Comparison of ENCODE assay signal across 8 cellular contexts in genomic region chr10:96586419-96587254, GRCh38. TPM values are rescaled to one million over a fixed set of nuclear protein-coding genes. Genes with fewer than 3 reads are reported as not detected.
DNase-seq lines count a peak whose midpoint lies in the region; ATAC-seq and TF ChIP-seq lines count a peak whose summit lies in the region.

TSS of gene TM9SF3 (minus strand) at chr10:96587012. CDS start at chr10:96586835, 177 bp downstream.

- peak within 1 kb of the TSS; percentile 96 for H3K27ac Mint-ChIP-seq in activated CD8-positive, alpha-beta T cell treated with anti-CD3 and anti-CD28 coated beads for 36 hours

- TF ChIP-seq CTCF in activated CD8-positive, alpha-beta T cell treated with anti-CD3 and anti-CD28 coated beads for 36 hours (IDR thresholded peaks at IDR 0.05), result no peak
- TF ChIP-seq CTCF in lung (IDR thresholded peaks at IDR 0.05; ENCODE audit: control extremely low read depth, extremely low read depth), result no peak

- H3K27me3 ChIP-seq in lung (ENCODE audit: control insufficient read depth, insufficient read depth), result no peaks in the 10 kb centered on the region

- POLR2A ChIA-PET in activated CD8-positive, alpha-beta T cell treated with anti-CD3 and anti-CD28 coated beads for 36 hours (lab: Charles Lee), result interaction anchor here (0.6 to 1.3 kb wide), 5 partner anchors 9 to 732 kb away, joined by 3 to 4 read pairs (median 3); partner anchors contain the start of gene FRAT1

- peak within 1 kb of the TSS; percentile 99 for H3K4me3 ChIP-seq in lung

- CTCF ChIA-PET in activated CD8-positive, alpha-beta T cell treated with anti-CD3 and anti-CD28 coated beads for 36 hours (lab: Charles Lee), result no interaction called here

- DNase-seq in AML-193 (lab: John Stamatoyannopoulos, UW) (peak; percentile 68 to 72), NCI-H748 treated with DMSO at 0.1 percent for 48 hours (lab: John Stamatoyannopoulos, UW) (peak; percentile 38), lung (ENCODE audit: low spot score) (peak; percentile 92)
- peak; percentile 97 for DNase-seq in activated CD8-positive, alpha-beta T cell treated with anti-CD3 and anti-CD28 coated beads for 36 hours
- peak; percentile 91 for DNase-seq in effector CD4-positive, alpha-beta T cell
- DNase-seq in stimulated activated CD4-positive, alpha-beta T cell treated with anti-CD3 and anti-CD28 coated beads, TNF-alpha, amount 100 ng/mL, for 4 hours (ENCODE audit: low read depth in 3 of 3), result peak; percentile 88 to 89 (median 88)

- H3K27me3 Mint-ChIP-seq in activated CD8-positive, alpha-beta T cell treated with anti-CD3 and anti-CD28 coated beads for 36 hours, result no peaks in the 10 kb centered on the region

- H3K9me3 ChIP-seq in lung (ENCODE audit: control insufficient read depth in 2 of 2, insufficient read depth in 1 of 2, low read length in 1 of 2), result no peaks in the 10 kb centered on the region

- H3K9me3 Mint-ChIP-seq in activated CD8-positive, alpha-beta T cell treated with anti-CD3 and anti-CD28 coated beads for 36 hours, result no peaks in the 10 kb centered on the region

- no peak within 1 kb of the TSS for H3K4me3 Mint-ChIP-seq in activated CD8-positive, alpha-beta T cell treated with anti-CD3 and anti-CD28 coated beads for 36 hours

- no peaks in the 10 kb centered on the region for H3K36me3 ChIP-seq in lung (ENCODE audit: control insufficient read depth in 2 of 2, insufficient read depth in 2 of 2, low read length in 2 of 2)

- intact Hi-C loops in activated CD8-positive, alpha-beta T cell treated with anti-CD3 and anti-CD28 coated beads for 36 hours (cut with micrococcal nuclease), result no loop called here

- WGBS in lung, 2 donors, result 1% methylated on average over 48 to 107 of the region's 107 CpGs

- peak within 1 kb of the TSS; percentile 100 for H3K27ac ChIP-seq in lung (ENCODE audit: low read depth in 1 of 2, low read length in 1 of 2)

- peak; percentile 74 for ATAC-seq in GM19025 (IDR thresholded peaks at IDR 0.05; ENCODE audit: low read depth, unreplicated experiment)
- peak; percentile 72 for ATAC-seq in HG03342 (IDR thresholded peaks at IDR 0.05; ENCODE audit: unreplicated experiment)
- ATAC-seq in activated CD8-positive, alpha-beta T cell treated with anti-CD3 and anti-CD28 coated beads for 36 hours, result peak; percentile 77
- peak; percentile 94 for ATAC-seq in lung (ENCODE audit: insufficient read depth, low FRiP score)

- H3K36me3 Mint-ChIP-seq in activated CD8-positive, alpha-beta T cell treated with anti-CD3 and anti-CD28 coated beads for 36 hours (ENCODE audit: low read depth), result peaks cover 14% of the 10 kb centered on the region

- H3K4me1 ChIP-seq in lung (ENCODE audit: control insufficient read depth in 2 of 2, insufficient read depth in 2 of 2, low read length in 2 of 2), result peaks cover 6 to 24% of the 10 kb centered on the region in 2 donors

- peaks cover 33% of the 10 kb centered on the region for H3K4me1 Mint-ChIP-seq in activated CD8-positive, alpha-beta T cell treated with anti-CD3 and anti-CD28 coated beads for 36 hours (ENCODE audit: low read depth)

RNA-seq across cellular contexts. Expression of gene TM9SF3, which starts in this region (rescaled TPM):
- 10 to 100 TPM; 66.4 to 71.1 TPM for total RNA-seq in activated CD8-positive, alpha-beta T cell treated with anti-CD3 and anti-CD28 coated beads for 36 hours
- total RNA-seq in lung, result 100 to 1,000 TPM in 1 of 2 donors, 10 to 100 TPM in 1; 89.5 to 103 TPM
- 10 to 100 TPM; 24.4 to 44.0 TPM for polyA plus RNA-seq in lung

Comparison
In these comparisons a context has a peak if more than half of its experiments do, and no peak if none do; other contexts are left out.
1. Peak in every context shown above with its lines: DNase-seq, ATAC-seq, H3K4me3 ChIP-seq and H3K27ac ChIP-seq.
2. DNase-seq: peak in every context shown above with its lines; median percentile 97 in activated CD8-positive, alpha-beta T cell treated with anti-CD3 and anti-CD28 coated beads for 36 hours; 92 in lung; 91 in effector CD4-positive, alpha-beta T cell; 88 in stimulated activated CD4-positive, alpha-beta T cell treated with anti-CD3 and anti-CD28 coated beads, TNF-alpha, amount 100 ng/mL, for 4 hours; 70 in AML-193; 38 in NCI-H748 treated with DMSO at 0.1 percent for 48 hours.